Comparison of ENCODE assay signal across 1 cellular context in genomic region chr5:115355777-115356381, GRCh38.
TF ChIP-seq lines count a peak whose summit lies in the region.

No MANE protein-coding gene starts in this region.

TF ChIP-seq in K562, 482 proteins besides CTCF, POLR2A, EP300 and RAD21 (continued from another document):
- TF ChIP-seq, protein P1, sequence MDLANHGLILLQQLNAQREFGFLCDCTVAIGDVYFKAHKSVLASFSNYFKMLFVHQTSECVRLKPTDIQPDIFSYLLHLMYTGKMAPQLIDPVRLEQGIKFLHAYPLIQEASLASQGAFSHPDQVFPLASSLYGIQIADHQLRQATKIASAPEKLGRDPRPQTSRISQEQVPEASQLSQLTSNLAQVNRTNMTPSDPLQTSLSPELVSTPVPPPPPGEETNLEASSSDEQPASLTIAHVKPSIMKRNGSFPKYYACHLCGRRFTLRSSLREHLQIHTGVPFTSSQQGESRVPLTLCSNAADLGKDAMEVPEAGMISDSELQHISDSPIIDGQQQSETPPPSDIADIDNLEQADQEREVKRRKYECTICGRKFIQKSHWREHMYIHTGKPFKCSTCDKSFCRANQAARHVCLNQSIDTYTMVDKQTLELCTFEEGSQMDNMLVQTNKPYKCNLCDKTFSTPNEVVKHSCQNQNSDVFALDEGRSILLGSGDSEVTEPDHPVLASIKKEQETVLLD (IDR thresholded peaks at IDR 0.05): no peak
- TF ChIP-seq IRF9 (tag; IDR thresholded peaks at IDR 0.05): 0 out of 2 replicates have a peak, but pooled peaks have one; percentile 14
- no peak for TF ChIP-seq GATAD2A (IDR thresholded peaks at IDR 0.05)
- no peak for TF ChIP-seq NR4A1 (CRISPR knock-in tag; IDR thresholded peaks at IDR 0.05)
- TF ChIP-seq NR4A1 (tag; IDR thresholded peaks at IDR 0.05): peak; percentile 62; the same call in 1 of the 2 replicates
- TF ChIP-seq SRSF3 (IDR thresholded peaks at IDR 0.05; ENCODE audit: insufficient read depth, low read length): no peak
- peak in 1 of 2 experiments; percentile 26; a peak in 1 of 4 replicates for TF ChIP-seq FOXA3 (CRISPR knock-in tag; conservative IDR thresholded peaks at IDR 0.05 in 1 of 2, IDR thresholded peaks at IDR 0.05 in 1 of 2)
- TF ChIP-seq CREBBP (IDR thresholded peaks at IDR 0.05; ENCODE audit: low read depth, low read length): no peak
- no peak for TF ChIP-seq CXXC5 (CRISPR knock-in tag; IDR thresholded peaks at IDR 0.05)
- 0 out of 2 replicates have a peak, but pooled peaks have one; percentile 25 for TF ChIP-seq BACH1 (tag; IDR thresholded peaks at IDR 0.05)
- no peak for TF ChIP-seq NR2C1 (IDR thresholded peaks at IDR 0.05)
- 0 out of 2 replicates have a peak, but pooled peaks have one; percentile 12 for TF ChIP-seq NR2C1 (tag; IDR thresholded peaks at IDR 0.05)
TF ChIP-seq in K562: peak in this region for 6.
